24 cellular contexts compared by ENCODE assay signal in the genomic region with DNA sequence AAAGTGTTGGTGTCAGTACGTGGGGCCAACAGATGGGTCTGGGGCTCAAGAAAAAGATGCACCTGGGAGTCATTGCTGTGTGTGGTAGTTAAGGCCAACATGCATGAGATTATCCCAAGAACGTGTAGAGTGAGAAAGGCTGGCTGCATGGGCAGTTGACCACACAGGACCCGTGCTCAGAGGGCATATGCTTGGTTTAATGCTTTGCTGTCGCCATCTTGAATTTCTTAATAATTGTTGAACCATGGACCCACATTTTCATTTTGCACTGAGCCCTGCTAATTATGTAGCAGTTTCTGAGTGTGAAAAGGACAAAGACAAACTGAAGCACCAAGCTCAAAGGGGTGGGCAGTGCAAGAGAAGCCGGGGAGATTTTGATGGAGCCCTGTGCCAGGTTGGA.
"Had no signal": no experiment of that assay in that cellular context is flagged by ENCODE, and none has a peak within 500 bp of the region (broad histone marks: within the 10 kb centered on the region; RNA-seq: fewer than 3 reads in every experiment).

No MANE protein-coding gene starts in this region.

- DNase-seq: naive thymus-derived CD4-positive, alpha-beta T cell; natural killer cell; occipital lobe; pancreas; retina; right cardiac atrium; right lobe of liver; sigmoid colon; small intestine; stimulated activated CD4-positive, alpha-beta T cell treated with anti-CD3 and anti-CD28 coated beads, Interleukin-15, amount 100 ng/mL, for 24 hours; stimulated activated CD4-positive, alpha-beta T cell treated with anti-CD3 and anti-CD28 coated beads, Interleukin-2, amount 100 ng/mL, for 24 hours; stimulated activated CD4-positive, alpha-beta T cell treated with anti-CD3 and anti-CD28 coated beads, Interleukin-2, amount 100 ng/mL, for 48 hours; stimulated activated CD4-positive, alpha-beta T cell treated with anti-CD3 and anti-CD28 coated beads, Interleukin-4, amount 100 ng/mL, for 24 hours; stimulated activated naive B cell treated with anti-CD40 and anti-IgM and Interleukin-4, amounts not matched to agents 10 μg/mL and 1 μg/mL and 100 μg/mL, for 72 hours; stimulated activated naive CD4-positive, alpha-beta T cell treated with Interleukin-2 at 50 U/mL for 16 hours; stomach; thyroid gland; trophoblast cell; upper lobe of left lung had no signal

- ATAC-seq: naive thymus-derived CD4-positive, alpha-beta T cell; natural killer cell; pancreas; right cardiac atrium; right lobe of liver; stimulated activated naive B cell treated with anti-CD40 and anti-IgM and Interleukin-4, amounts not matched to agents 10 μg/mL and 1 μg/mL and 100 μg/mL, for 72 hours had no signal

- H3K9me3 ChIP-seq: pancreas, prostate gland, right lobe of liver, sigmoid colon, stomach, thoracic aorta, thyroid gland, tibial nerve, upper lobe of left lung, vagina had no signal

- H3K36me3 ChIP-seq: neural progenitor cell, pancreas, prostate gland, right lobe of liver, sigmoid colon, stomach, thoracic aorta, thyroid gland, tibial nerve, upper lobe of left lung, vagina had no signal

- H3K4me3 ChIP-seq: neural progenitor cell, pancreas, prostate gland, right lobe of liver, sigmoid colon, stomach, thoracic aorta, thyroid gland, tibial nerve, upper lobe of left lung, vagina had no signal

- H3K27me3 ChIP-seq: neural progenitor cell, pancreas, right lobe of liver, sigmoid colon, thyroid gland, tibial nerve, upper lobe of left lung, vagina had no signal

- H3K27ac ChIP-seq: neural progenitor cell, pancreas, prostate gland, right lobe of liver, sigmoid colon, stomach, thoracic aorta, thyroid gland, tibial nerve, upper lobe of left lung, vagina had no signal

- H3K4me1 ChIP-seq: neural progenitor cell, pancreas, prostate gland, right lobe of liver, sigmoid colon, thyroid gland, tibial nerve, upper lobe of left lung, vagina had no signal
